In genomic region chr1:30147188-30147587, GRCh38 we compare ENCODE assay signal across 33 cellular contexts.
"Had no signal": no experiment of that assay in that cellular context is flagged by ENCODE, and none has a peak within 500 bp of the region (broad histone marks: within the 10 kb centered on the region; RNA-seq: fewer than 3 reads in every experiment).

No MANE protein-coding gene starts in this region.

- H3K4me1 Mint-ChIP-seq: activated CD4-positive, alpha-beta T cell treated with anti-CD3 and anti-CD28 coated beads for 36 hours; activated CD4-positive, alpha-beta T cell treated with anti-CD3 and anti-CD28 coated beads, Interleukin-2, amount 10 ng/mL, durations not matched to agents 24 days and 14 days; activated CD8-positive, alpha-beta memory T cell treated with anti-CD3 and anti-CD28 coated beads, Interleukin-2, amount 10 ng/mL, durations not matched to agents 7 days and 5 days; activated naive CD4-positive, alpha-beta T cell treated with anti-CD3 and anti-CD28 coated beads, Interleukin-2, amount 10 ng/mL, durations not matched to agents 7 days and 5 days; activated naive CD8-positive, alpha-beta T cell treated with anti-CD3 and anti-CD28 coated beads, Interleukin-2, amount 10 ng/mL, durations not matched to agents 7 days and 5 days; brain had no signal

- H3K9me3 ChIP-seq: colonic mucosa had no signal

- DNase-seq: activated CD4-positive, alpha-beta memory T cell treated with anti-CD3 and anti-CD28 coated beads for 36 hours; activated CD4-positive, alpha-beta T cell treated with anti-CD3 and anti-CD28 coated beads for 36 hours; activated CD4-positive, alpha-beta T cell treated with anti-CD3 and anti-CD28 coated beads, Interleukin-2, amount 10 ng/mL, durations not matched to agents 24 days and 14 days; activated CD4-positive, CD25-positive, alpha-beta regulatory T cell; activated CD4-positive, CD25-positive, alpha-beta regulatory T cell treated with anti-CD3 and anti-CD28 coated beads, Interleukin-2, amount 50 U/mL, for 72 hours; activated CD8-positive, alpha-beta memory T cell treated with anti-CD3 and anti-CD28 coated beads, Interleukin-2, amount 10 ng/mL, durations not matched to agents 7 days and 5 days; activated CD8-positive, alpha-beta memory T cell treated with anti-CD3 and anti-CD28 coated beads, Interleukin-2, amount 50 U/mL, for 4 hours; activated CD8-positive, alpha-beta T cell treated with anti-CD3 and anti-CD28 coated beads, Interleukin-2, amount 10 ng/mL, durations not matched to agents 7 days and 5 days; activated effector memory CD4-positive, alpha-beta T cell treated with anti-CD3 and anti-CD28 coated beads, Interleukin-2, amount 50 U/mL, for 16 hours; activated naive CD4-positive, alpha-beta T cell; activated naive CD4-positive, alpha-beta T cell treated with anti-CD3 and anti-CD28 coated beads, Interleukin-2, amount 10 ng/mL, durations not matched to agents 7 days and 5 days; activated naive CD8-positive, alpha-beta T cell treated with anti-CD3 and anti-CD28 coated beads, Interleukin-2, amount 10 ng/mL, durations not matched to agents 7 days and 5 days; activated T-cell treated with anti-CD3 and anti-CD28 coated beads, Interleukin-2, amount 50 U/mL, for 1 hour; activated T-cell treated with anti-CD3 and anti-CD28 coated beads, Interleukin-2, amount 50 U/mL, for 48 hours; central memory CD4-positive, alpha-beta T cell; cerebellar nuclear complex; colonic mucosa; effector CD8-positive, alpha-beta T cell; foreskin fibroblast; glutamatergic neuron; T-helper 2 cell had no signal

- ATAC-seq: activated CD4-positive, alpha-beta T cell treated with anti-CD3 and anti-CD28 coated beads for 36 hours; activated CD8-positive, alpha-beta memory T cell treated with anti-CD3 and anti-CD28 coated beads, Interleukin-2, amount 10 ng/mL, durations not matched to agents 7 days and 5 days; activated CD8-positive, alpha-beta T cell treated with anti-CD3 and anti-CD28 coated beads, Interleukin-2, amount 10 ng/mL, durations not matched to agents 7 days and 5 days; activated naive CD4-positive, alpha-beta T cell treated with anti-CD3 and anti-CD28 coated beads, Interleukin-2, amount 50 U/mL, for 72 hours; heart left ventricle had no signal

- H3K36me3 ChIP-seq: ascending aorta, breast epithelium, cardiac muscle cell, colonic mucosa, heart left ventricle had no signal

- FAIRE-seq: endometrium, endothelial cell of umbilical vein, frontal cortex had no signal

- H3K27ac Mint-ChIP-seq: activated CD4-positive, alpha-beta memory T cell treated with anti-CD3 and anti-CD28 coated beads for 36 hours; activated CD4-positive, alpha-beta T cell treated with anti-CD3 and anti-CD28 coated beads for 36 hours; activated CD4-positive, alpha-beta T cell treated with anti-CD3 and anti-CD28 coated beads, Interleukin-2, amount 10 ng/mL, durations not matched to agents 24 days and 14 days; activated CD8-positive, alpha-beta memory T cell treated with anti-CD3 and anti-CD28 coated beads, Interleukin-2, amount 10 ng/mL, durations not matched to agents 7 days and 5 days; activated CD8-positive, alpha-beta T cell treated with anti-CD3 and anti-CD28 coated beads, Interleukin-2, amount 10 ng/mL, durations not matched to agents 7 days and 5 days; activated naive CD4-positive, alpha-beta T cell treated with anti-CD3 and anti-CD28 coated beads, Interleukin-2, amount 10 ng/mL, durations not matched to agents 7 days and 5 days; activated naive CD4-positive, alpha-beta T cell treated with anti-CD3 and anti-CD28 coated beads, Interleukin-2, amount 50 U/mL, for 72 hours; activated naive CD8-positive, alpha-beta T cell treated with anti-CD3 and anti-CD28 coated beads, Interleukin-2, amount 10 ng/mL, durations not matched to agents 7 days and 5 days; activated T-helper 1 cell treated with anti-CD3 and anti-CD28 coated beads, Interleukin-12 subunit alpha, Interleukin-12 subunit beta, Interleukin-2, Interleukin-4 antibody, amounts not matched to agents 30 ng/mL and 10 ng/mL and 1 ng/mL, durations not matched to agents 14 hours and 24 hours and 36 hours; activated T-helper 2 cell treated with anti-CD3 and anti-CD28 coated beads, Interferon-gamma antibody, Interleukin-2, Interleukin-4, amounts not matched to agents 10 μg/mL and 5 μg/mL and 100 μg/mL, durations not matched to agents 14 hours and 24 hours and 36 hours; brain had no signal

- H3K27me3 Mint-ChIP-seq: activated CD8-positive, alpha-beta memory T cell treated with anti-CD3 and anti-CD28 coated beads, Interleukin-2, amount 10 ng/mL, durations not matched to agents 7 days and 5 days; activated naive CD4-positive, alpha-beta T cell treated with anti-CD3 and anti-CD28 coated beads, Interleukin-2, amount 10 ng/mL, durations not matched to agents 7 days and 5 days; activated naive CD8-positive, alpha-beta T cell treated with anti-CD3 and anti-CD28 coated beads, Interleukin-2, amount 10 ng/mL, durations not matched to agents 7 days and 5 days had no signal

- H3K27ac ChIP-seq: ascending aorta, breast epithelium, cardiac muscle cell, colonic mucosa, epithelial cell of prostate, heart left ventricle had no signal

- H3K4me3 ChIP-seq: ascending aorta, breast epithelium, cardiac muscle cell, colonic mucosa, heart left ventricle had no signal

- H3K36me3 Mint-ChIP-seq: activated CD4-positive, alpha-beta memory T cell treated with anti-CD3 and anti-CD28 coated beads for 36 hours; activated CD8-positive, alpha-beta memory T cell treated with anti-CD3 and anti-CD28 coated beads, Interleukin-2, amount 10 ng/mL, durations not matched to agents 7 days and 5 days; activated naive CD4-positive, alpha-beta T cell treated with anti-CD3 and anti-CD28 coated beads, Interleukin-2, amount 10 ng/mL, durations not matched to agents 7 days and 5 days; activated naive CD8-positive, alpha-beta T cell treated with anti-CD3 and anti-CD28 coated beads, Interleukin-2, amount 10 ng/mL, durations not matched to agents 7 days and 5 days; brain had no signal

- H3K27me3 ChIP-seq: ascending aorta, colonic mucosa had no signal

- H3K4me3 Mint-ChIP-seq: activated CD4-positive, alpha-beta memory T cell treated with anti-CD3 and anti-CD28 coated beads for 36 hours; activated CD4-positive, alpha-beta T cell treated with anti-CD3 and anti-CD28 coated beads for 36 hours; activated CD4-positive, alpha-beta T cell treated with anti-CD3 and anti-CD28 coated beads, Interleukin-2, amount 10 ng/mL, durations not matched to agents 24 days and 14 days; activated CD8-positive, alpha-beta memory T cell treated with anti-CD3 and anti-CD28 coated beads, Interleukin-2, amount 10 ng/mL, durations not matched to agents 7 days and 5 days; activated CD8-positive, alpha-beta T cell treated with anti-CD3 and anti-CD28 coated beads, Interleukin-2, amount 10 ng/mL, durations not matched to agents 7 days and 5 days; activated naive CD4-positive, alpha-beta T cell treated with anti-CD3 and anti-CD28 coated beads, Interleukin-2, amount 10 ng/mL, durations not matched to agents 7 days and 5 days; activated naive CD8-positive, alpha-beta T cell treated with anti-CD3 and anti-CD28 coated beads, Interleukin-2, amount 10 ng/mL, durations not matched to agents 7 days and 5 days; activated T-helper 1 cell treated with anti-CD3 and anti-CD28 coated beads, Interleukin-12 subunit alpha, Interleukin-12 subunit beta, Interleukin-2, Interleukin-4 antibody, amounts not matched to agents 30 ng/mL and 10 ng/mL and 1 ng/mL, durations not matched to agents 14 hours and 24 hours and 36 hours; brain had no signal

- H3K4me1 ChIP-seq: ascending aorta, breast epithelium, colonic mucosa, heart left ventricle had no signal

- H3K9me3 Mint-ChIP-seq: activated naive CD8-positive, alpha-beta T cell treated with anti-CD3 and anti-CD28 coated beads, Interleukin-2, amount 10 ng/mL, durations not matched to agents 7 days and 5 days; activated T-helper 2 cell treated with anti-CD3 and anti-CD28 coated beads, Interferon-gamma antibody, Interleukin-2, Interleukin-4, amounts not matched to agents 10 μg/mL and 5 μg/mL and 100 μg/mL, durations not matched to agents 14 hours and 24 hours and 36 hours had no signal
